Comparison of ENCODE assay signal across 38 cellular contexts in the genomic region with DNA sequence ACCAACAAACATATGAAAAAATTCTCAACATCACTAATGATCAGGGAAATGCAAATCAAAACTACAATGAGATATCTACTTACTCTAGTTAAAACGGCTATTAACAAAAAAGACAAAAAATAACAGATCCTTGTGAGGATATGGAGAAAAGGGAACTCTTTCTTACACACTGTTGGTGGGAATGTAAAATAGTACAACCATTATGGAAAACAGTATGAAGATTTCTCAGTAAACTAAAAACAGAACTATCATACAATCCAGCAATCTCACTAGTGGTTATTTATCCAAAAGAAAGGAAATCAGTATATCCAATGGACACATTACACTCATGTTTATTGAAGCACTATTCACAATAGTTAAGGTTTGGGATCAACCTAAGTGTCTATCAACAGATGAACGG. TPM values are rescaled to one million over a fixed set of nuclear protein-coding genes. Genes with fewer than 3 reads are reported as not detected.
"Had no signal": no experiment of that assay in that cellular context is flagged by ENCODE, and none has a peak within 500 bp of the region (broad histone marks: within the 10 kb centered on the region; RNA-seq: fewer than 3 reads in every experiment).

No MANE protein-coding gene starts in this region.

- H3K27ac ChIP-seq: adrenal gland, ascending aorta, body of pancreas, brain microvascular endothelial cell, breast epithelium, cardiac muscle cell had no signal

- DNase-seq: activated effector memory CD4-positive, alpha-beta T cell treated with anti-CD3 and anti-CD28 coated beads, Interleukin-2, amount 50 U/mL, for 16 hours; activated effector memory CD4-positive, alpha-beta T cell treated with Interleukin-2 at 50 U/mL for 16 hours; activated gamma-delta T cell; activated gamma-delta T cell treated with Interleukin-2 at 50 U/mL for 16 hours; activated naive CD4-positive, alpha-beta T cell; activated naive CD4-positive, alpha-beta T cell treated with anti-CD3 and anti-CD28 coated beads for 36 hours; activated naive CD4-positive, alpha-beta T cell treated with anti-CD3 and anti-CD28 coated beads, Interleukin-2, amount 10 ng/mL, durations not matched to agents 7 days and 5 days; activated naive CD4-positive, alpha-beta T cell treated with anti-CD3 and anti-CD28 coated beads, Interleukin-2, amount 50 U/mL, for 16 hours; activated naive CD4-positive, alpha-beta T cell treated with Interleukin-2 at 50 U/mL for 16 hours; activated naive CD8-positive, alpha-beta T cell treated with anti-CD3 and anti-CD28 coated beads for 36 hours; activated naive CD8-positive, alpha-beta T cell treated with anti-CD3 and anti-CD28 coated beads, Interleukin-2, amount 10 ng/mL, durations not matched to agents 7 days and 5 days; activated naive CD8-positive, alpha-beta T cell treated with anti-CD3 and anti-CD28 coated beads, Interleukin-2, amount 50 U/mL, for 24 hours; activated T-cell treated with anti-CD3 and anti-CD28 coated beads, Interleukin-2, amount 50 U/mL, for 4 hours; activated T-cell treated with anti-CD3 and anti-CD28 coated beads, Interleukin-2, amount 50 U/mL, for 48 hours; activated T-cell treated with anti-CD3 and anti-CD28 coated beads, Interleukin-2, amount 50 U/mL, for 72 hours; adrenal gland; amniotic stem cell; amygdala; anterior cingulate cortex; aorta; body of pancreas; brain microvascular endothelial cell; caudate nucleus; central memory CD4-positive, alpha-beta T cell; cerebellar nuclear complex had no signal

- ATAC-seq: activated naive CD4-positive, alpha-beta T cell treated with anti-CD3 and anti-CD28 coated beads, Interleukin-2, amount 50 U/mL, for 72 hours; activated naive CD8-positive, alpha-beta T cell treated with anti-CD3 and anti-CD28 coated beads, Interleukin-2, amount 50 U/mL, for 24 hours; activated T-cell treated with anti-CD3 and anti-CD28 coated beads, Interleukin-2, amount 50 U/mL, for 4 hours; activated T-cell treated with anti-CD3 and anti-CD28 coated beads, Interleukin-2, amount 50 U/mL, for 72 hours; activated T-helper 17 cell treated with anti-CD3 and anti-CD28 coated beads, Interleukin-2, amount 50 U/mL, for 72 hours; body of pancreas had no signal

- H3K9me3 ChIP-seq: adrenal gland, ascending aorta, body of pancreas, breast epithelium had no signal

- H3K27me3 ChIP-seq: adrenal gland, ascending aorta, body of pancreas, brain microvascular endothelial cell, breast epithelium, cardiac muscle cell had no signal

- H3K4me3 ChIP-seq: adrenal gland, ascending aorta, body of pancreas, breast epithelium, cardiac muscle cell had no signal

- H3K4me1 ChIP-seq: adrenal gland, ascending aorta, body of pancreas, breast epithelium had no signal

- H3K36me3 ChIP-seq: adrenal gland, ascending aorta, brain microvascular endothelial cell, breast epithelium, cardiac muscle cell had no signal

- FAIRE-seq: astrocyte, bronchial epithelial cell had no signal

RNA-seq across cellular contexts. Expression of a gene that starts 3.9 kb away (rescaled TPM):
- total RNA-seq: activated naive CD4-positive, alpha-beta T cell treated with anti-CD3 and anti-CD28 coated beads for 36 hours; activated naive CD4-positive, alpha-beta T cell treated with anti-CD3 and anti-CD28 coated beads, Interleukin-2, amount 50 U/mL, for 72 hours; activated naive CD8-positive, alpha-beta T cell treated with anti-CD3 and anti-CD28 coated beads for 36 hours; activated naive CD8-positive, alpha-beta T cell treated with anti-CD3 and anti-CD28 coated beads, Interleukin-2, amount 10 ng/mL, durations not matched to agents 7 days and 5 days; activated T-cell treated with anti-CD3 and anti-CD28 coated beads, Interleukin-2, amount 50 U/mL, for 72 hours; activated T-helper 1 cell treated with anti-CD3 and anti-CD28 coated beads, Interleukin-12 subunit alpha, Interleukin-12 subunit beta, Interleukin-2, Interleukin-4 antibody, amounts not matched to agents 30 ng/mL and 10 ng/mL and 1 ng/mL, durations not matched to agents 14 hours and 24 hours and 36 hours; activated T-helper 17 cell treated with anti-CD3 and anti-CD28 coated beads, Interleukin-2, amount 50 U/mL, for 72 hours; activated T-helper 2 cell treated with anti-CD3 and anti-CD28 coated beads, Interferon-gamma antibody, Interleukin-2, Interleukin-4, amounts not matched to agents 10 μg/mL and 5 μg/mL and 100 μg/mL, durations not matched to agents 14 hours and 24 hours and 36 hours; aorta; ascending aorta; astrocyte; body of pancreas; breast epithelium; bronchial epithelial cell; cardiac septum; chondrocyte had no signal
- polyA plus RNA-seq: aorta had no signal

RNA-seq across cellular contexts. Expression of a gene that starts 11.3 kb away (rescaled TPM):
- total RNA-seq: activated naive CD4-positive, alpha-beta T cell treated with anti-CD3 and anti-CD28 coated beads for 36 hours; activated naive CD8-positive, alpha-beta T cell treated with anti-CD3 and anti-CD28 coated beads for 36 hours; activated naive CD8-positive, alpha-beta T cell treated with anti-CD3 and anti-CD28 coated beads, Interleukin-2, amount 10 ng/mL, durations not matched to agents 7 days and 5 days; activated T-cell treated with anti-CD3 and anti-CD28 coated beads, Interleukin-2, amount 50 U/mL, for 72 hours; activated T-helper 1 cell treated with anti-CD3 and anti-CD28 coated beads, Interleukin-12 subunit alpha, Interleukin-12 subunit beta, Interleukin-2, Interleukin-4 antibody, amounts not matched to agents 30 ng/mL and 10 ng/mL and 1 ng/mL, durations not matched to agents 14 hours and 24 hours and 36 hours; activated T-helper 17 cell treated with anti-CD3 and anti-CD28 coated beads, Interleukin-2, amount 50 U/mL, for 72 hours; activated T-helper 2 cell treated with anti-CD3 and anti-CD28 coated beads, Interferon-gamma antibody, Interleukin-2, Interleukin-4, amounts not matched to agents 10 μg/mL and 5 μg/mL and 100 μg/mL, durations not matched to agents 14 hours and 24 hours and 36 hours; ascending aorta; astrocyte; body of pancreas; breast epithelium; bronchial epithelial cell; cardiac muscle cell; chondrocyte had no signal
- polyA plus RNA-seq: adipose tissue, cardiac muscle cell had no signal

RNA-seq across cellular contexts. Expression of a gene that starts 16.2 kb away (rescaled TPM):
- total RNA-seq: activated naive CD4-positive, alpha-beta T cell treated with anti-CD3 and anti-CD28 coated beads for 36 hours; activated naive CD4-positive, alpha-beta T cell treated with anti-CD3 and anti-CD28 coated beads, Interleukin-2, amount 50 U/mL, for 72 hours; activated naive CD8-positive, alpha-beta T cell treated with anti-CD3 and anti-CD28 coated beads for 36 hours; activated naive CD8-positive, alpha-beta T cell treated with anti-CD3 and anti-CD28 coated beads, Interleukin-2, amount 10 ng/mL, durations not matched to agents 7 days and 5 days; activated T-cell treated with anti-CD3 and anti-CD28 coated beads, Interleukin-2, amount 50 U/mL, for 72 hours; activated T-helper 1 cell treated with anti-CD3 and anti-CD28 coated beads, Interleukin-12 subunit alpha, Interleukin-12 subunit beta, Interleukin-2, Interleukin-4 antibody, amounts not matched to agents 30 ng/mL and 10 ng/mL and 1 ng/mL, durations not matched to agents 14 hours and 24 hours and 36 hours; activated T-helper 17 cell treated with anti-CD3 and anti-CD28 coated beads, Interleukin-2, amount 50 U/mL, for 72 hours; activated T-helper 2 cell treated with anti-CD3 and anti-CD28 coated beads, Interferon-gamma antibody, Interleukin-2, Interleukin-4, amounts not matched to agents 10 μg/mL and 5 μg/mL and 100 μg/mL, durations not matched to agents 14 hours and 24 hours and 36 hours; aorta; ascending aorta; astrocyte; body of pancreas; breast epithelium; bronchial epithelial cell; cardiac muscle cell; cardiac septum; chondrocyte had no signal
- polyA plus RNA-seq: adipose tissue, adrenal gland, aorta, cardiac muscle cell had no signal

RNA-seq across cellular contexts. Expression of a gene that starts 31.5 kb away (rescaled TPM):
- total RNA-seq: activated naive CD4-positive, alpha-beta T cell treated with anti-CD3 and anti-CD28 coated beads for 36 hours; activated naive CD8-positive, alpha-beta T cell treated with anti-CD3 and anti-CD28 coated beads for 36 hours; activated naive CD8-positive, alpha-beta T cell treated with anti-CD3 and anti-CD28 coated beads, Interleukin-2, amount 10 ng/mL, durations not matched to agents 7 days and 5 days; activated T-helper 1 cell treated with anti-CD3 and anti-CD28 coated beads, Interleukin-12 subunit alpha, Interleukin-12 subunit beta, Interleukin-2, Interleukin-4 antibody, amounts not matched to agents 30 ng/mL and 10 ng/mL and 1 ng/mL, durations not matched to agents 14 hours and 24 hours and 36 hours; activated T-helper 17 cell treated with anti-CD3 and anti-CD28 coated beads, Interleukin-2, amount 50 U/mL, for 72 hours; activated T-helper 2 cell treated with anti-CD3 and anti-CD28 coated beads, Interferon-gamma antibody, Interleukin-2, Interleukin-4, amounts not matched to agents 10 μg/mL and 5 μg/mL and 100 μg/mL, durations not matched to agents 14 hours and 24 hours and 36 hours; ascending aorta; astrocyte; body of pancreas; breast epithelium; bronchial epithelial cell; cardiac muscle cell; cerebellum; chondrocyte had no signal
- polyA plus RNA-seq: adrenal gland, aorta had no signal

RNA-seq across cellular contexts. Expression of a gene that starts 35.9 kb away (rescaled TPM):
- total RNA-seq: activated naive CD4-positive, alpha-beta T cell treated with anti-CD3 and anti-CD28 coated beads for 36 hours; activated naive CD4-positive, alpha-beta T cell treated with anti-CD3 and anti-CD28 coated beads, Interleukin-2, amount 50 U/mL, for 72 hours; activated naive CD8-positive, alpha-beta T cell treated with anti-CD3 and anti-CD28 coated beads for 36 hours; activated naive CD8-positive, alpha-beta T cell treated with anti-CD3 and anti-CD28 coated beads, Interleukin-2, amount 10 ng/mL, durations not matched to agents 7 days and 5 days; activated T-cell treated with anti-CD3 and anti-CD28 coated beads, Interleukin-2, amount 50 U/mL, for 4 hours; activated T-cell treated with anti-CD3 and anti-CD28 coated beads, Interleukin-2, amount 50 U/mL, for 72 hours; activated T-helper 1 cell treated with anti-CD3 and anti-CD28 coated beads, Interleukin-12 subunit alpha, Interleukin-12 subunit beta, Interleukin-2, Interleukin-4 antibody, amounts not matched to agents 30 ng/mL and 10 ng/mL and 1 ng/mL, durations not matched to agents 14 hours and 24 hours and 36 hours; activated T-helper 17 cell treated with anti-CD3 and anti-CD28 coated beads, Interleukin-2, amount 50 U/mL, for 72 hours; activated T-helper 2 cell treated with anti-CD3 and anti-CD28 coated beads, Interferon-gamma antibody, Interleukin-2, Interleukin-4, amounts not matched to agents 10 μg/mL and 5 μg/mL and 100 μg/mL, durations not matched to agents 14 hours and 24 hours and 36 hours; aorta; ascending aorta; astrocyte; bronchial epithelial cell; cardiac septum; chondrocyte had no signal
- polyA plus RNA-seq: adipose tissue, adrenal gland, aorta had no signal
